In the genomic region with DNA sequence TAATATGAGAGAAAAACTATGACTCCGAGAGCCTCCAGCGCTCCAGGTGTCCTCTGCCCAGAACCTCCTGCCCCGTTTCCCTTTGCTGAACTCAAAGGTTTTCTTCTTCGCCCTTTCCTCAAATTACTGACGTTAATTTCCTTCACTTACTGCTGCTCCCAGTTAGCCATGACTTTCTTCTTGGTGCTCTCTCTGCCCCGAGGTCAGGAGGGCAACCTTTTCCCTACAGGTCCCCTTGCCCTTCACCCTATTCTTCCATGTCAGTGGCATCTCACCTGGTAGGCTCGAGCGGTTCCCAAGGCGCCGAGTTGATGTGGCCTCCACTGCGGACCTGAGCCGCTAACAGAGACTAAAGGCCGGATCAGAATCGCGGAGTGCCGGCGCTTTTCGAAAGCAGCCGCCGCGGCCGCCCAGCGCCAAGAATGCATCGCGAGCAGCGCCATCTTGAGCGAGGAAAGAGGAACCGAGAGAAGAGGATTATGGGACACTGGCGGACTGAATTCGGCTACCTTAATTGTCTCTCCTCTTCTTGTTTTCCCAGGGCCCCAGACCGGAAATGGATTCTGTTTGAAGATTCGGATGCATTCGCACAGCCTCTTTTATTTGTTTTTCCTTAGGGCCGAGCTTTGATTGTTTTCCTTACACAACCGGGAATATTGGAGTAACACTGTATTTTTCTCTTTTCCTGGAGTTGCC, we compare ENCODE assay signal across 8 cellular contexts. TPM values are rescaled to one million over a fixed set of nuclear protein-coding genes. Genes with fewer than 3 reads are reported as not detected.
DNase-seq lines count a peak whose midpoint lies in the region; ATAC-seq and TF ChIP-seq lines count a peak whose summit lies in the region.

Gene ABCB7, minus strand, starts transcription at position 454 of the 696 bp plus-strand sequence. Its CDS starts 11 bp downstream, at position 443.

- H3K27ac Mint-ChIP-seq in CD8-positive, alpha-beta memory T cell, result peak within 1 kb of the TSS; percentile 78 to 99 (median 96)
- peak within 1 kb of the TSS; percentile 85 for H3K27ac Mint-ChIP-seq in activated CD8-positive, alpha-beta memory T cell treated with anti-CD3 and anti-CD28 coated beads, Interleukin-2, amount 10 ng/mL, durations not matched to agents 7 days and 5 days
- H3K27ac Mint-ChIP-seq in endothelial cell (ENCODE audit: unreplicated experiment), result peak within 1 kb of the TSS; percentile 99

- TF ChIP-seq CTCF in endothelial cell (IDR thresholded peaks at IDR 0.05; ENCODE audit: unreplicated experiment), result no peak

- peak within 1 kb of the TSS; percentile 88 to 98 (median 94) for H3K4me3 Mint-ChIP-seq in CD8-positive, alpha-beta memory T cell
- H3K4me3 Mint-ChIP-seq in activated CD8-positive, alpha-beta memory T cell treated with anti-CD3 and anti-CD28 coated beads, Interleukin-2, amount 10 ng/mL, durations not matched to agents 7 days and 5 days, result peak within 1 kb of the TSS; percentile 87
- peak within 1 kb of the TSS; percentile 97 for H3K4me3 Mint-ChIP-seq in endothelial cell (ENCODE audit: unreplicated experiment)

- H3K27me3 Mint-ChIP-seq in CD8-positive, alpha-beta memory T cell, result peaks cover 0 to 2% of the 10 kb centered on the region in 2 donors
- H3K27me3 Mint-ChIP-seq in activated CD8-positive, alpha-beta memory T cell treated with anti-CD3 and anti-CD28 coated beads, Interleukin-2, amount 10 ng/mL, durations not matched to agents 7 days and 5 days, result no peaks in the 10 kb centered on the region
- H3K27me3 Mint-ChIP-seq in endothelial cell (ENCODE audit: unreplicated experiment), result peaks cover 2% of the 10 kb centered on the region

- H3K4me3 ChIP-seq in CD8-positive, alpha-beta memory T cell (ENCODE audit: low read length), result peak within 1 kb of the TSS; percentile 84
- peak within 1 kb of the TSS; percentile 53 for H3K4me3 ChIP-seq in mesodermal cell (ENCODE audit: extremely low read depth, insufficient read depth, low read length, poor library complexity, severe bottlenecking)

- H3K36me3 ChIP-seq in CD8-positive, alpha-beta memory T cell (ENCODE audit: insufficient read depth, low read length), result no peaks in the 10 kb centered on the region
- H3K36me3 ChIP-seq in mesodermal cell (ENCODE audit: control insufficient read depth, insufficient read depth, low read length), result peaks cover under 1% of the 10 kb centered on the region

- CTCF ChIA-PET in CD8-positive, alpha-beta memory T cell (lab: Charles Lee), result no interaction called here
- CTCF ChIA-PET in activated CD8-positive, alpha-beta memory T cell treated with anti-CD3 and anti-CD28 coated beads, Interleukin-2, amount 10 ng/mL, durations not matched to agents 7 days and 5 days (lab: Charles Lee), result no interaction called here

- peaks cover 29 to 72% (median 37%) of the 10 kb centered on the region in 3 donors for H3K4me1 Mint-ChIP-seq in CD8-positive, alpha-beta memory T cell
- peaks cover 24% of the 10 kb centered on the region for H3K4me1 Mint-ChIP-seq in activated CD8-positive, alpha-beta memory T cell treated with anti-CD3 and anti-CD28 coated beads, Interleukin-2, amount 10 ng/mL, durations not matched to agents 7 days and 5 days
- H3K4me1 Mint-ChIP-seq in endothelial cell (ENCODE audit: unreplicated experiment), result peaks cover 26% of the 10 kb centered on the region

- peaks cover 10% of the 10 kb centered on the region for H3K4me1 ChIP-seq in CD8-positive, alpha-beta memory T cell (ENCODE audit: insufficient read depth, low read length)
- peaks cover 7% of the 10 kb centered on the region for H3K4me1 ChIP-seq in mesodermal cell (ENCODE audit: control insufficient read depth, insufficient read depth, low read length, poor library complexity, severe bottlenecking)

- H3K27me3 ChIP-seq in CD8-positive, alpha-beta memory T cell (ENCODE audit: insufficient read depth, low read length, poor library complexity, severe bottlenecking), result no peaks in the 10 kb centered on the region

- H3K9me3 ChIP-seq in CD8-positive, alpha-beta memory T cell (ENCODE audit: low read length), result no peaks in the 10 kb centered on the region
- no peaks in the 10 kb centered on the region for H3K9me3 ChIP-seq in mesodermal cell (ENCODE audit: control insufficient read depth, low read length)

- H3K36me3 Mint-ChIP-seq in CD8-positive, alpha-beta memory T cell, result peaks cover 0 to 16% (median 0%) of the 10 kb centered on the region in 3 donors
- H3K36me3 Mint-ChIP-seq in activated CD8-positive, alpha-beta memory T cell treated with anti-CD3 and anti-CD28 coated beads, Interleukin-2, amount 10 ng/mL, durations not matched to agents 7 days and 5 days, result no peaks in the 10 kb centered on the region
- H3K36me3 Mint-ChIP-seq in endothelial cell (ENCODE audit: low read depth, unreplicated experiment), result no peaks in the 10 kb centered on the region

- H3K9me3 Mint-ChIP-seq in CD8-positive, alpha-beta memory T cell, result no peaks in the 10 kb centered on the region
- H3K9me3 Mint-ChIP-seq in activated CD8-positive, alpha-beta memory T cell treated with anti-CD3 and anti-CD28 coated beads, Interleukin-2, amount 10 ng/mL, durations not matched to agents 7 days and 5 days (ENCODE audit: low read depth), result no peaks in the 10 kb centered on the region
- H3K9me3 Mint-ChIP-seq in endothelial cell (ENCODE audit: unreplicated experiment), result no peaks in the 10 kb centered on the region

- peak within 1 kb of the TSS; percentile 58 for H3K27ac ChIP-seq in CD8-positive, alpha-beta memory T cell (ENCODE audit: low read depth, low read length)
- H3K27ac ChIP-seq in mesodermal cell (ENCODE audit: low read depth, low read length, severe bottlenecking), result peak within 1 kb of the TSS; percentile 77

- POLR2A ChIA-PET in CD8-positive, alpha-beta memory T cell (lab: Charles Lee), result no interaction called here

- peak; percentile 23 to 74 (median 58) for DNase-seq in CD8-positive, alpha-beta memory T cell
- DNase-seq in HT-29 (ENCODE audit: low spot score) (peak; percentile 78), NOMO-1 (lab: John Stamatoyannopoulos, UW; ENCODE audit: unreplicated experiment in 2 of 2) (peak; percentile 40 to 51), endothelial cell (ENCODE audit: low spot score) (peak; percentile 40)
- peak; percentile 72 for DNase-seq in activated CD8-positive, alpha-beta memory T cell treated with anti-CD3 and anti-CD28 coated beads, Interleukin-2, amount 10 ng/mL, durations not matched to agents 7 days and 5 days
- DNase-seq in stimulated activated CD8-positive, alpha-beta memory T cell treated with anti-CD3 and anti-CD28 coated beads, Interleukin-15, amount 100 ng/mL, for 24 hours (ENCODE audit: low read depth), result peak; percentile 12

- ATAC-seq in GM19463 (IDR thresholded peaks at IDR 0.05; ENCODE audit: unreplicated experiment), result peak; percentile 86
- peak; percentile 89 for ATAC-seq in activated CD8-positive, alpha-beta memory T cell treated with anti-CD3 and anti-CD28 coated beads, Interleukin-2, amount 10 ng/mL, durations not matched to agents 7 days and 5 days

- WGBS in mesodermal cell (ENCODE audit: insufficient coverage in 2 of 2), 2 experiments, result 0 to 3% methylated on average over 7 to 8 of the region's 35 CpGs

RNA-seq across cellular contexts. Expression of gene ABCB7, which starts in this region (rescaled TPM):
- 10 to 100 TPM; 25.4 to 27.0 TPM for total RNA-seq in CD8-positive, alpha-beta memory T cell
- 10.2 TPM for polyA plus RNA-seq in CD8-positive, alpha-beta memory T cell
- total RNA-seq in HT-29 (2014; rRNA removed; shearing (Covaris generic)), result 16.0 and 20.6 TPM in 2 replicates
- total RNA-seq in activated CD8-positive, alpha-beta memory T cell treated with anti-CD3 and anti-CD28 coated beads, Interleukin-2, amount 10 ng/mL, durations not matched to agents 7 days and 5 days, result 10 to 100 TPM; 23.3 to 25.1 TPM
- total RNA-seq in endothelial cell (ENCODE audit: unreplicated experiment), result 59.0 TPM
- polyA plus RNA-seq in mesodermal cell (2013, experiment 1 of 2), result 28.2 TPM
- 26.8 TPM for polyA plus RNA-seq in mesodermal cell (2013, experiment 2 of 2)

Comparison
In these comparisons a context has a peak if more than half of its experiments do, and no peak if none do; other contexts are left out.
1. Peak in every context shown above with its lines: DNase-seq, ATAC-seq, H3K4me3 ChIP-seq and H3K27ac ChIP-seq.
2. DNase-seq: peak in every context shown above with its lines; median percentile 78 in HT-29; 72 in activated CD8-positive, alpha-beta memory T cell treated with anti-CD3 and anti-CD28 coated beads, Interleukin-2, amount 10 ng/mL, durations not matched to agents 7 days and 5 days; 58 in CD8-positive, alpha-beta memory T cell; 46 in NOMO-1; 40 in endothelial cell; 12 in stimulated activated CD8-positive, alpha-beta memory T cell treated with anti-CD3 and anti-CD28 coated beads, Interleukin-15, amount 100 ng/mL, for 24 hours.